In the genomic region with DNA sequence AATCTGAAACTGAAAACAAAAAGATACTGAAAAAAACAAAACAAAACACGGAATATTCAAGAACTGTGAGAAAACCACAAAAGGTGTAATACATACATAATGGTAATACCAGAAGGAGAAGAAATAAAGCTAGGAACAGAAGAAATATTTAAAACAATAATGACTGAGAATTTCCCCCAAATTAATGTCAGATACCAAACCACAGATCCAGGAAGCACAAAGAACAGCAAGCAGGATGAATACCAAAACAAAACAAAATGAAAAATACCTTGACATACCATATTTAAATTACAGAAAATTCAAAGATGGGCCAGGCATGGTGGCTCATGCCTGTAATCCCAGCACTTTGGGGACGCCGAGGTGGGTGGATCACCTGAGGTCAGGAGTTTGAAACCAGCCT, we compare ENCODE assay signal across 26 cellular contexts.
"Had no signal": no experiment of that assay in that cellular context is flagged by ENCODE, and none has a peak within 500 bp of the region (broad histone marks: within the 10 kb centered on the region; RNA-seq: fewer than 3 reads in every experiment).

No MANE protein-coding gene starts in this region.

- H2AFZ ChIP-seq: neural progenitor cell, parathyroid adenoma had no signal

- H3K4me1 ChIP-seq: left ventricle myocardium inferior, neural progenitor cell, parathyroid adenoma, stomach, testis, thyroid gland, transverse colon, upper lobe of right lung had no signal

- H3K79me2 ChIP-seq: parathyroid adenoma had no signal

- H3K27me3 ChIP-seq: neural progenitor cell, neutrophil, stomach, testis, thyroid gland, transverse colon, upper lobe of right lung had no signal

- H3K27ac ChIP-seq: left ventricle myocardium inferior, neural progenitor cell, neutrophil, parathyroid adenoma, skin epidermis, stomach, testis, thyroid gland, transverse colon, upper lobe of right lung had no signal

- DNase-seq: islet precursor cell; left ventricle myocardium inferior; mesendoderm; naive B cell; natural killer cell; nephron progenitor cell; occipital lobe; retina; right cardiac atrium; stimulated activated CD4-positive, alpha-beta T cell treated with anti-CD3 and anti-CD28 coated beads, Interleukin-12 subunit alpha, Interleukin-12 subunit beta, amount 100 ng/mL, for 4 hours; stimulated activated CD4-positive, alpha-beta T cell treated with anti-CD3 and anti-CD28 coated beads, Interleukin-15, amount 100 ng/mL, for 24 hours; stimulated activated CD4-positive, alpha-beta T cell treated with anti-CD3 and anti-CD28 coated beads, Interleukin-2, amount 100 ng/mL, for 24 hours; stimulated activated CD4-positive, alpha-beta T cell treated with anti-CD3 and anti-CD28 coated beads, Interleukin-4, amount 100 ng/mL, for 1 hour; stimulated activated naive B cell treated with anti-CD40 and anti-IgM and Interleukin-4, amounts not matched to agents 10 μg/mL and 1 μg/mL and 100 μg/mL, for 72 hours; stimulated activated naive CD8-positive, alpha-beta T cell treated with anti-CD3 and anti-CD28 coated beads, Interleukin-15, Interleukin-2, amounts not matched to agents 100 U/mL and 50 U/mL, for 24 hours; stomach; testis; thyroid gland; transverse colon; upper lobe of right lung had no signal

- H3K4me3 ChIP-seq: left ventricle myocardium inferior, lung, neural progenitor cell, skin epidermis, stomach, testis, thyroid gland, transverse colon, upper lobe of right lung had no signal

- H3K9ac ChIP-seq: neural progenitor cell, parathyroid adenoma had no signal

- H3K9me3 ChIP-seq: left ventricle myocardium inferior, neutrophil, stomach, testis, thyroid gland, transverse colon, upper lobe of right lung had no signal

- H3K4me2 ChIP-seq: neural progenitor cell had no signal

- H3K36me3 ChIP-seq: left ventricle myocardium inferior, neural progenitor cell, neutrophil, stomach, thyroid gland, transverse colon, upper lobe of right lung had no signal

- ATAC-seq: natural killer cell; right cardiac atrium; sciatic nerve; stimulated activated naive B cell treated with anti-CD40 and anti-IgM and Interleukin-4, amounts not matched to agents 10 μg/mL and 1 μg/mL and 100 μg/mL, for 72 hours; stimulated activated naive CD8-positive, alpha-beta T cell treated with anti-CD3 and anti-CD28 coated beads, Interleukin-15, Interleukin-2, amounts not matched to agents 100 U/mL and 50 U/mL, for 24 hours; upper lobe of right lung had no signal
